In the genomic region with DNA sequence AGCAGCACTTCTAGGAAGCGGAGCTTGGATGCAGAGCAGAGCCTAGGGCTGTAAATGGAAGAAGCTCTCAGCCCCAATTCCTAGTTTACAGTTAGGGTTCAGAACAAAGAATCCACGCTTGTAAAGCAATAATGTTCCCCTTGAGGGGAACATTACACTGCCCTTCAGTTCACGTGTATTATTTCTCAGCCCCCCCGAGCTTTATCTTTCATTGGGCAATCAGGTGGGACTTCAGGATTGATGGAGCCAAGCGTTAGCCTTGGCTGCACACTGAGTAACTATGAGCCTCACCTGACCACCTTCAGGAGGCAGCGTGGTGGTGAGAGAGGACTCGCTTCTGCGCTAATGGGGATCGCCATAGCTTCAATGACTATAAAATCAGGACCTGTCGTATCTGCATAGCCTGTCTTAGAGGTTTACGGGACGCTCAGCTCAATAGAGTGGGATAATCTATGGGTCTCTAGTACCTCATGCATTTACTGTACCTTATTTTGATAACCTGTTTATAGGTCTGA, we compare ENCODE assay signal across 8 cellular contexts.
DNase-seq lines count a peak whose midpoint lies in the region; TF ChIP-seq lines count a peak whose summit lies in the region.

No MANE protein-coding gene starts in this region.

- H3K4me3 ChIP-seq in BE2C (ENCODE audit: low read depth, low read length) (peak overlapping the region; percentile 74), esophagus (ENCODE audit: low read depth in 1 of 2, low read length in 2 of 2) (peak overlapping the region in 1 of 2 donors; percentile 54), neural cell (ENCODE audit: low read length) (peak overlapping the region; percentile 67)

- H3K9me2 ChIP-seq in neural cell (ENCODE audit: insufficient read depth, low read length), result no peaks in the 10 kb centered on the region

- TF ChIP-seq CTCF in BE2C (IDR thresholded peaks at IDR 0.05; ENCODE audit: low read depth, low read length), result no peak
- TF ChIP-seq CTCF in neural cell (IDR thresholded peaks at IDR 0.05; ENCODE audit: poor library complexity, severe bottlenecking), result no peak

- H3K4me1 ChIP-seq in BE2C (peaks cover 29% of the 10 kb centered on the region), esophagus (ENCODE audit: control insufficient read depth in 2 of 2, insufficient read depth in 2 of 2, low read length in 1 of 2) (no peaks in the 10 kb centered on the region)

- peak overlapping the region; percentile 28 for H2AFZ ChIP-seq in neural cell (ENCODE audit: low read depth, low read length)

- no peaks in the 10 kb centered on the region for H3K27me3 ChIP-seq in BE2C
- no peaks in the 10 kb centered on the region for H3K27me3 ChIP-seq in esophagus (ENCODE audit: control insufficient read depth in 1 of 2, insufficient read depth in 2 of 2, low read length in 2 of 2)
- H3K27me3 ChIP-seq in neural cell (ENCODE audit: insufficient read depth, low read depth, low read length), result no peaks in the 10 kb centered on the region

- intact Hi-C loops in posterior cingulate gyrus (cut with DNase I), result loop anchor here (2.0 to 10.0 kb wide), 3 partner anchors 115 to 377 kb away; no protein-coding TSS in a partner anchor

- no peaks in the 10 kb centered on the region for H4K20me1 ChIP-seq in neural cell (ENCODE audit: insufficient read depth)

- H3K9me3 ChIP-seq in BE2C, result no peaks in the 10 kb centered on the region
- no peaks in the 10 kb centered on the region for H3K9me3 ChIP-seq in esophagus (ENCODE audit: control insufficient read depth in 2 of 2, insufficient read depth in 1 of 2, low read depth in 1 of 2, low read length in 1 of 2)
- H3K9me3 ChIP-seq in neural cell (ENCODE audit: low read length), result no peaks in the 10 kb centered on the region

- no peak overlapping the region for H3K4me2 ChIP-seq in neural cell (ENCODE audit: low read length)

- H3K36me3 ChIP-seq in BE2C, result no peaks in the 10 kb centered on the region
- H3K36me3 ChIP-seq in esophagus (ENCODE audit: control insufficient read depth in 2 of 2, insufficient read depth in 2 of 2, low read length in 1 of 2), result no peaks in the 10 kb centered on the region
- no peaks in the 10 kb centered on the region for H3K36me3 ChIP-seq in neural cell (ENCODE audit: insufficient read depth, low read length)

- TF ChIP-seq RAD21 in neural cell (conservative IDR thresholded peaks at IDR 0.05), result no peak

- TF ChIP-seq EP300 in neural cell (conservative IDR thresholded peaks at IDR 0.05; ENCODE audit: poor library complexity, severe bottlenecking), result no peak

- H3K27ac ChIP-seq in esophagus (ENCODE audit: low read depth in 2 of 2, low read length in 1 of 2) (peak overlapping the region; percentile 17 to 50), neural cell (ENCODE audit: low read length) (peak overlapping the region; percentile 65)

- DNase-seq in BE2C (no peak), NCI-H69 (lab: John Stamatoyannopoulos, UW) (peak; percentile 62), NCI-H345 (lab: John Stamatoyannopoulos, UW) (no peak), D341Med (ENCODE audit: low spot score) (no peak), posterior cingulate gyrus (no peak)
- no peak for DNase-seq in activated CD4-positive, alpha-beta T cell treated with anti-CD3 and anti-CD28 coated beads for 4 hours

- H3K9ac ChIP-seq in neural cell (ENCODE audit: low read length), result peak overlapping the region; percentile 54

- WGBS in esophagus, 2 donors, result 33 to 54% methylated on average over 12 of the region's 12 CpGs

- no peaks in the 10 kb centered on the region for H3F3A ChIP-seq in neural cell (ENCODE audit: insufficient read depth, low read length, poor library complexity, severe bottlenecking)

- no peaks in the 10 kb centered on the region for H3K79me2 ChIP-seq in neural cell (replicated peaks; ENCODE audit: insufficient read depth, low read length)

TF ChIP-seq in neural cell, 6 proteins besides CTCF, POLR2A, EP300 and RAD21:
- TF ChIP-seq TAF1 (IDR thresholded peaks at IDR 0.05; ENCODE audit: low read depth), result no peak
- TF ChIP-seq, protein P1, sequence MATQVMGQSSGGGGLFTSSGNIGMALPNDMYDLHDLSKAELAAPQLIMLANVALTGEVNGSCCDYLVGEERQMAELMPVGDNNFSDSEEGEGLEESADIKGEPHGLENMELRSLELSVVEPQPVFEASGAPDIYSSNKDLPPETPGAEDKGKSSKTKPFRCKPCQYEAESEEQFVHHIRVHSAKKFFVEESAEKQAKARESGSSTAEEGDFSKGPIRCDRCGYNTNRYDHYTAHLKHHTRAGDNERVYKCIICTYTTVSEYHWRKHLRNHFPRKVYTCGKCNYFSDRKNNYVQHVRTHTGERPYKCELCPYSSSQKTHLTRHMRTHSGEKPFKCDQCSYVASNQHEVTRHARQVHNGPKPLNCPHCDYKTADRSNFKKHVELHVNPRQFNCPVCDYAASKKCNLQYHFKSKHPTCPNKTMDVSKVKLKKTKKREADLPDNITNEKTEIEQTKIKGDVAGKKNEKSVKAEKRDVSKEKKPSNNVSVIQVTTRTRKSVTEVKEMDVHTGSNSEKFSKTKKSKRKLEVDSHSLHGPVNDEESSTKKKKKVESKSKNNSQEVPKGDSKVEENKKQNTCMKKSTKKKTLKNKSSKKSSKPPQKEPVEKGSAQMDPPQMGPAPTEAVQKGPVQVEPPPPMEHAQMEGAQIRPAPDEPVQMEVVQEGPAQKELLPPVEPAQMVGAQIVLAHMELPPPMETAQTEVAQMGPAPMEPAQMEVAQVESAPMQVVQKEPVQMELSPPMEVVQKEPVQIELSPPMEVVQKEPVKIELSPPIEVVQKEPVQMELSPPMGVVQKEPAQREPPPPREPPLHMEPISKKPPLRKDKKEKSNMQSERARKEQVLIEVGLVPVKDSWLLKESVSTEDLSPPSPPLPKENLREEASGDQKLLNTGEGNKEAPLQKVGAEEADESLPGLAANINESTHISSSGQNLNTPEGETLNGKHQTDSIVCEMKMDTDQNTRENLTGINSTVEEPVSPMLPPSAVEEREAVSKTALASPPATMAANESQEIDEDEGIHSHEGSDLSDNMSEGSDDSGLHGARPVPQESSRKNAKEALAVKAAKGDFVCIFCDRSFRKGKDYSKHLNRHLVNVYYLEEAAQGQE (IDR thresholded peaks at IDR 0.05; ENCODE audit: borderline replicate concordance), result peak; percentile 38
- TF ChIP-seq SMC3 (conservative IDR thresholded peaks at IDR 0.05; ENCODE audit: poor library complexity), result peak; percentile 57
